In genomic region chr6:37173573-37174195, GRCh38 we compare ENCODE assay signal across 9 cellular contexts. TPM values are rescaled to one million over a fixed set of nuclear protein-coding genes. Genes with fewer than 3 reads are reported as not detected.
DNase-seq lines count a peak whose midpoint lies in the region; ATAC-seq, FAIRE-seq and TF ChIP-seq lines count a peak whose summit lies in the region.
"Had no signal": no experiment of that assay in that cellular context is flagged by ENCODE, and none has a peak within 500 bp of the region (broad histone marks: within the 10 kb centered on the region; RNA-seq: fewer than 3 reads in every experiment).

No MANE protein-coding gene starts in this region.

- H3K4me1 ChIP-seq in endodermal cell (ENCODE audit: control insufficient read depth, insufficient read depth, low read length), result peaks cover 2% of the 10 kb centered on the region

- H3K27me3 Mint-ChIP-seq in endodermal cell (ENCODE audit: insufficient read depth), result no peaks in the 10 kb centered on the region

- H3K27me3 ChIP-seq in endodermal cell (ENCODE audit: control insufficient read depth, insufficient read depth, low read length, poor library complexity, severe bottlenecking), result no peaks in the 10 kb centered on the region

- no peaks in the 10 kb centered on the region for H3K9me3 ChIP-seq in endodermal cell (ENCODE audit: control insufficient read depth, low read length)

- peaks cover 33% of the 10 kb centered on the region for H3K36me3 Mint-ChIP-seq in endodermal cell (ENCODE audit: low read depth)

- no peak for FAIRE-seq in urothelium cell line (lab: Jason Lieb, UNC)

- H3K4me3 ChIP-seq in endodermal cell (ENCODE audit: low read length), result peak overlapping the region; percentile 95

- ATAC-seq in HG03135 (IDR thresholded peaks at IDR 0.05; ENCODE audit: unreplicated experiment), result no peak
- ATAC-seq in GM18907 (IDR thresholded peaks at IDR 0.05; ENCODE audit: unreplicated experiment), result no peak

- 89 to 92% methylated on average over 4 to 8 of the region's 8 CpGs for WGBS in endodermal cell (ENCODE audit: insufficient coverage in 1 of 2, insufficient read length in 1 of 2), 2 experiments

- H3K9me3 Mint-ChIP-seq in endodermal cell, result no peaks in the 10 kb centered on the region

- DNase-seq in HUDEP-2 (lab: John Stamatoyannopoulos, UW; ENCODE audit: unreplicated experiment in 76 of 76) (peak in 67 of 76 experiments; percentile 28 to 85 (median 63)), endodermal cell (peak; percentile 56), NCI-H345 treated with DMSO at 0.1 percent for 48 hours (lab: John Stamatoyannopoulos, UW; ENCODE audit: unreplicated experiment) (no peak), urothelium cell line (ENCODE audit: low spot score) (no peak)
- DNase-seq in activated CD4-positive, alpha-beta T cell treated with anti-CD3 and anti-CD28 coated beads, Interleukin-2, amount 50 U/mL, for 48 hours, result peak; percentile 47 to 60
- peak; percentile 28 to 47 (median 46) for DNase-seq in stimulated activated CD4-positive, alpha-beta T cell treated with anti-CD3 and anti-CD28 coated beads, TNF-alpha, amount 100 ng/mL, for 24 hours (ENCODE audit: low read depth in 3 of 3)
- DNase-seq: NCI-H146 had no signal

- no peak overlapping the region for H3K27ac Mint-ChIP-seq in endodermal cell

- H3K9ac ChIP-seq in endodermal cell (ENCODE audit: extremely low read depth, low read length, poor library complexity, severe bottlenecking), result no peak overlapping the region

- peaks cover 47% of the 10 kb centered on the region for H3K36me3 ChIP-seq in endodermal cell (ENCODE audit: control insufficient read depth, insufficient read depth, low read length)

- H3K4me3 Mint-ChIP-seq in endodermal cell, result no peak overlapping the region

- no peak overlapping the region for H3K27ac ChIP-seq in endodermal cell (ENCODE audit: low read depth, low read length)

- peaks cover 14% of the 10 kb centered on the region for H3K4me1 Mint-ChIP-seq in endodermal cell

- TF ChIP-seq CTCF in endodermal cell (conservative IDR thresholded peaks at IDR 0.05), result no peak

RNA-seq across cellular contexts. Expression of gene PIM1, which starts 3.7 kb away (rescaled TPM):
- total RNA-seq in endodermal cell, result 10 to 100 TPM; 43.9 to 65.3 TPM
- polyA plus RNA-seq in endodermal cell (2013, experiment 1 of 2), result 46.6 TPM
- 45.2 TPM for polyA plus RNA-seq in endodermal cell (2013, experiment 2 of 2)

Comparison
In these comparisons a context has a peak if more than half of its experiments do, and no peak if none do; other contexts are left out.
1. DNase-seq: peak in HUDEP-2 (67 of 76), activated CD4-positive, alpha-beta T cell treated with anti-CD3 and anti-CD28 coated beads, Interleukin-2, amount 50 U/mL, for 48 hours (2 of 2), endodermal cell (single experiment) and stimulated activated CD4-positive, alpha-beta T cell treated with anti-CD3 and anti-CD28 coated beads, TNF-alpha, amount 100 ng/mL, for 24 hours (3 of 3); none in NCI-H345 treated with DMSO at 0.1 percent for 48 hours (single experiment) and urothelium cell line (single experiment).